In genomic region chr1:176559474-176560390, GRCh38 we compare ENCODE assay signal across 8 cellular contexts.
DNase-seq lines count a peak whose midpoint lies in the region; ATAC-seq, FAIRE-seq and TF ChIP-seq lines count a peak whose summit lies in the region.

No MANE protein-coding gene starts in this region.

- no peaks in the 10 kb centered on the region for H3K4me1 Mint-ChIP-seq in activated CD4-positive, alpha-beta T cell treated with anti-CD3 and anti-CD28 coated beads, Interleukin-2, amount 10 ng/mL, durations not matched to agents 24 days and 14 days
- peaks cover 5% of the 10 kb centered on the region for H3K4me1 Mint-ChIP-seq in mesothelial cell of epicardium

- no peaks in the 10 kb centered on the region for H3K27me3 Mint-ChIP-seq in activated CD4-positive, alpha-beta T cell treated with anti-CD3 and anti-CD28 coated beads, Interleukin-2, amount 10 ng/mL, durations not matched to agents 24 days and 14 days
- H3K27me3 Mint-ChIP-seq in mesothelial cell of epicardium (ENCODE audit: low read depth), result peaks cover 41% of the 10 kb centered on the region

- CTCF ChIA-PET in endothelial cell of umbilical vein (lab: Charles Lee), result interaction anchor here (1.0 to 2.9 kb wide), 3 partner anchors 21 to 323 kb away, joined by 3 to 16 read pairs (median 3); no protein-coding TSS in a partner anchor

- H3K4me2 ChIP-seq in endothelial cell of umbilical vein (ENCODE audit: insufficient read depth, low read length), result no peak overlapping the region

- POLR2A ChIA-PET in endothelial cell of umbilical vein (lab: Charles Lee), result no interaction called here

- no peaks in the 10 kb centered on the region for H4K20me1 ChIP-seq in endothelial cell of umbilical vein (replicated peaks; ENCODE audit: control insufficient read depth, extremely low read depth, insufficient read depth, low read length)

- H3K36me3 ChIP-seq in SJCRH30 (no peaks in the 10 kb centered on the region), endothelial cell of umbilical vein (ENCODE audit: control insufficient read depth in 2 of 2, extremely low read depth in 1 of 2, insufficient read depth in 2 of 2, low read length in 2 of 2) (no peaks in the 10 kb centered on the region)

- H3K27ac Mint-ChIP-seq in activated CD4-positive, alpha-beta T cell treated with anti-CD3 and anti-CD28 coated beads, Interleukin-2, amount 10 ng/mL, durations not matched to agents 24 days and 14 days, result no peak overlapping the region
- H3K27ac Mint-ChIP-seq in mesothelial cell of epicardium, result no peak overlapping the region

- H3K4me3 ChIP-seq in LNCaP clone FGC (ENCODE audit: low read depth, low read length) (no peak overlapping the region), SJCRH30 (no peak overlapping the region), endothelial cell of umbilical vein (replicated peaks in 1 of 3; ENCODE audit: insufficient read depth in 1 of 3, low read depth in 1 of 3, low read length in 3 of 3) (no peak overlapping the region)

- no peak overlapping the region for H3K9ac ChIP-seq in endothelial cell of umbilical vein (replicated peaks; ENCODE audit: extremely low read depth, insufficient read depth, low read length)

- H3K9me3 ChIP-seq in SJCRH30 (replicated peaks) (no peaks in the 10 kb centered on the region), endothelial cell of umbilical vein (replicated peaks; ENCODE audit: control insufficient read depth, insufficient read depth, low read length) (no peaks in the 10 kb centered on the region)

- peak; percentile 55 for FAIRE-seq in endothelial cell of umbilical vein (lab: Jason Lieb, UNC)

- H3K27ac ChIP-seq in SJCRH30 (no peak overlapping the region), endothelial cell of umbilical vein (ENCODE audit: insufficient read depth, low read depth, low read length) (no peak overlapping the region)

- ATAC-seq in GM21619 (IDR thresholded peaks at IDR 0.05; ENCODE audit: unreplicated experiment), result peak; percentile 83

- no peak for TF ChIP-seq POLR2A in endothelial cell of umbilical vein (IDR thresholded peaks at IDR 0.05; ENCODE audit: low read depth, low read length)

- no peaks in the 10 kb centered on the region for H3K9me3 Mint-ChIP-seq in activated CD4-positive, alpha-beta T cell treated with anti-CD3 and anti-CD28 coated beads, Interleukin-2, amount 10 ng/mL, durations not matched to agents 24 days and 14 days
- no peaks in the 10 kb centered on the region for H3K9me3 Mint-ChIP-seq in mesothelial cell of epicardium

- no peaks in the 10 kb centered on the region for H3K36me3 Mint-ChIP-seq in activated CD4-positive, alpha-beta T cell treated with anti-CD3 and anti-CD28 coated beads, Interleukin-2, amount 10 ng/mL, durations not matched to agents 24 days and 14 days (ENCODE audit: low read depth)
- H3K36me3 Mint-ChIP-seq in mesothelial cell of epicardium, result no peaks in the 10 kb centered on the region

- H3K9me1 ChIP-seq in endothelial cell of umbilical vein (replicated peaks; ENCODE audit: control insufficient read depth, extremely low read depth, insufficient read depth, low read length), result no peaks in the 10 kb centered on the region

- no peaks in the 10 kb centered on the region for H3K27me3 ChIP-seq in SJCRH30
- H3K27me3 ChIP-seq in endothelial cell of umbilical vein (ENCODE audit: control insufficient read depth in 2 of 2, insufficient read depth in 2 of 2, low read length in 2 of 2), result no peaks in the 10 kb centered on the region

- dilution Hi-C loops in endothelial cell of umbilical vein (cut with MboI; ENCODE audit: extremely low pct_ligation_motif_present, low sequenced_read_pairs), result no loop called here

- TF ChIP-seq CTCF in LNCaP clone FGC (IDR thresholded peaks at IDR 0.05; ENCODE audit: control insufficient read depth, extremely low read depth, insufficient read depth) (peak; percentile 94), endothelial cell of umbilical vein (IDR thresholded peaks at IDR 0.05; ENCODE audit: extremely low read depth in 1 of 2, insufficient read depth in 1 of 2, low read depth in 1 of 2, low read length in 2 of 2) (peak; percentile 58 to 64), mesothelial cell of epicardium (IDR thresholded peaks at IDR 0.05; ENCODE audit: unreplicated experiment) (peak; percentile 81)

- H3K4me3 Mint-ChIP-seq in activated CD4-positive, alpha-beta T cell treated with anti-CD3 and anti-CD28 coated beads, Interleukin-2, amount 10 ng/mL, durations not matched to agents 24 days and 14 days, result no peak overlapping the region
- H3K4me3 Mint-ChIP-seq in mesothelial cell of epicardium, result no peak overlapping the region

- H2AFZ ChIP-seq in endothelial cell of umbilical vein (ENCODE audit: low read depth, low read length), result no peak overlapping the region

- BruUV-seq in endothelial cell of umbilical vein (replicated peaks; lab: Mats Ljungman, UMichigan), result no TSS peak

- peak; percentile 71 for DNase-seq in activated CD4-positive, alpha-beta T cell treated with anti-CD3 and anti-CD28 coated beads, Interleukin-2, amount 10 ng/mL, durations not matched to agents 24 days and 14 days
- DNase-seq in activated CD4-positive, alpha-beta T cell treated with anti-CD3 and anti-CD28 coated beads, Interleukin-2, amount 50 U/mL, for 4 hours, result no peak
- DNase-seq in LNCaP clone FGC (ENCODE audit: low read depth) (peak; percentile 14), SJCRH30 (peak; percentile 29 to 76), endothelial cell of umbilical vein (ENCODE audit: low read depth, low spot score) (peak; percentile 27), mesothelial cell of epicardium (ENCODE audit: low spot score in 2 of 2, unreplicated experiment in 2 of 2) (peak; percentile 40 to 69), mesenteric fat pad (ENCODE audit: low spot score) (no peak)

- no peaks in the 10 kb centered on the region for H3K4me1 ChIP-seq in SJCRH30
- H3K4me1 ChIP-seq in endothelial cell of umbilical vein (ENCODE audit: control insufficient read depth, extremely low read depth, insufficient read depth, low read length), result no peaks in the 10 kb centered on the region

- intact Hi-C loops in activated CD4-positive, alpha-beta T cell treated with anti-CD3 and anti-CD28 coated beads, Interleukin-2, amount 10 ng/mL, durations not matched to agents 24 days and 14 days (cut with micrococcal nuclease), result loop anchor here (1.0 kb wide), 2 partner anchors 132 to 322 kb away; no protein-coding TSS in a partner anchor
- intact Hi-C loops in endothelial cell of umbilical vein (cut with micrococcal nuclease), result loop anchor here (1.0 kb wide), 1 partner anchor 322 kb away; no protein-coding TSS in a partner anchor

- H3K79me2 ChIP-seq in endothelial cell of umbilical vein (ENCODE audit: control insufficient read depth, insufficient read depth, low read length), result no peaks in the 10 kb centered on the region

TF ChIP-seq in endothelial cell of umbilical vein, 7 proteins besides CTCF, POLR2A, EP300 and RAD21:
- TF ChIP-seq MYC (IDR thresholded peaks at IDR 0.05; ENCODE audit: low read depth, low read length), result no peak
- no peak for TF ChIP-seq JUN (IDR thresholded peaks at IDR 0.05; ENCODE audit: borderline replicate concordance, insufficient read depth, insufficient read length, low read depth)
- TF ChIP-seq FOS (IDR thresholded peaks at IDR 0.05; ENCODE audit: borderline replicate concordance, insufficient read depth, low read length), result no peak
- TF ChIP-seq MAX (IDR thresholded peaks at IDR 0.05; ENCODE audit: insufficient read depth, insufficient read length), result no peak
- TF ChIP-seq POLR2AphosphoS5 (IDR thresholded peaks at IDR 0.05; ENCODE audit: insufficient read depth, low read depth, low read length), result no peak
- TF ChIP-seq EZH2 (IDR thresholded peaks at IDR 0.05; ENCODE audit: borderline replicate concordance, low read depth, low read length, severe bottlenecking), result no peak
- no peak for TF ChIP-seq GATA2 (IDR thresholded peaks at IDR 0.05; ENCODE audit: insufficient read depth, insufficient read length, low read depth, low read length)
TF ChIP-seq in endothelial cell of umbilical vein: peak in this region for 0.

Comparison
In these comparisons a context has a peak if more than half of its experiments do, and no peak if none do; other contexts are left out.
1. DNase-seq: peak in activated CD4-positive, alpha-beta T cell treated with anti-CD3 and anti-CD28 coated beads, Interleukin-2, amount 10 ng/mL, durations not matched to agents 24 days and 14 days (single experiment), LNCaP clone FGC (single experiment), SJCRH30 (2 of 2), endothelial cell of umbilical vein (single experiment) and mesothelial cell of epicardium (2 of 2); none in activated CD4-positive, alpha-beta T cell treated with anti-CD3 and anti-CD28 coated beads, Interleukin-2, amount 50 U/mL, for 4 hours (0 of 2) and mesenteric fat pad (single experiment).
2. Peak in every context shown above with its lines, with median percentiles within 50 percentile points of each other: CTCF ChIP-seq.